8 cellular contexts compared by ENCODE assay signal in the genomic region with DNA sequence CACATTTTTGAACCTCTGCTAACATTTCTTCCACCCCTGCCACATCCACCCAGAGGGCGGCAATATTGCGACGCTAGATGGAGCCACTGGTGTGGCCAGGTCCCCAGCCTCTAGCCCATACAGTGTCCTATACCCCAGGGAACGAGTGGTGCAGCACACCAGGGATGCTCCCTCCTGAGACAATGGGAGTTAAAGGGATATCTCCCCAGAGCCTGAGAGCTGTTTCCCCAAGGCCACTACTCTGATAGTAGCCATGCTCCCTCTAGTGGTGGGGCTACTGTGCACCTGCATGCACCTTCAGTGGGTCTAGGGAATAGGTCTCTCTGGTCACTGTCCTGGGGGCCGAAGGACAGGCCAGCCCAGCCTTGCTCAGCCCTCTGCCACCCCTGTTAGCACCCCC.
A peak's percentile ranks its signal among the peaks of the same experiment; 100 is the strongest.
DNase-seq lines count a peak whose midpoint lies in the region; ATAC-seq and TF ChIP-seq lines count a peak whose summit lies in the region.

No MANE protein-coding gene starts in this region.

- no peak overlapping the region for H3K4me3 ChIP-seq in adrenal gland

- ATAC-seq in GM18858 (IDR thresholded peaks at IDR 0.05; ENCODE audit: unreplicated experiment) (peak; percentile 63), GM19455 (IDR thresholded peaks at IDR 0.05; ENCODE audit: unreplicated experiment) (no peak)

- no peak overlapping the region for H3K27ac ChIP-seq in adrenal gland

- intact Hi-C loops in adrenal gland (cut with DNase I): no loop called here

- peak; percentile 70 for DNase-seq in D341Med (ENCODE audit: low spot score)
- peak in 4 of 7 donors; percentile 15 to 31 (median 21) for DNase-seq in adrenal gland
- DNase-seq in mucosa of gallbladder (ENCODE audit: low spot score): peak; percentile 52
- no peak for DNase-seq in H4 (ENCODE audit: low spot score)
- no peak for DNase-seq in medulla oblongata (ENCODE audit: extremely low spot score)

- no peaks in the 10 kb centered on the region for H3K9me3 ChIP-seq in adrenal gland (replicated peaks in 1 of 3)

- no peaks in the 10 kb centered on the region for H3K36me3 ChIP-seq in adrenal gland (replicated peaks in 1 of 2)

- TF ChIP-seq CTCF in LNCAP (IDR thresholded peaks at IDR 0.05) (peak; percentile 63), adrenal gland (IDR thresholded peaks at IDR 0.05) (no peak)

- no peaks in the 10 kb centered on the region for H3K27me3 ChIP-seq in adrenal gland

- WGBS in adrenal gland, 4 donors: 35 to 63% (median 46%) methylated on average over 3 to 5 of the region's 5 CpGs

- no peak for TF ChIP-seq POLR2A in adrenal gland (IDR thresholded peaks at IDR 0.05)

- H3K4me1 ChIP-seq in adrenal gland (replicated peaks in 1 of 2): no peaks in the 10 kb centered on the region

Comparison
In these comparisons a context has a peak if more than half of its experiments do, and no peak if none do; other contexts are left out.
1. DNase-seq: peak in D341Med (single experiment), adrenal gland (4 of 7) and mucosa of gallbladder (single experiment); none in H4 (single experiment) and medulla oblongata (single experiment).